In the genomic region with DNA sequence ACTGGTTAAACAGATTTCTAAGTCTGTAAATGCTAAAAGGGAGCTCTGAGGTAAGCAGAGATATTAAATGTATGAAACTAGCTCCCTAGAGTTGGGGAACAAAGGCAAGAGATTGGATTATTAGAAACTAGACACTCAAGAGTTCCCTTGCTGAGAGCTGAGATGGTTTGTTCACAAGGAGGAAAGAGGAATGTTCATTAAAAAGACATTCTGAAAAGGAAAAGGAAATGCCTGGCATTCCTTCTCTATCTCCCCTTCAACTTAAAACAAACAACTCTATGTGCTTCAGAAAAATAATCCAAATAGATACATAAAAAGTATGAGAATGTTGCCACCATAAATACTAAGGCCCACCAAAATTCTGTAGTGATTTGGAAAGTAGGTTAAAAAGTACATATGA, we compare ENCODE assay signal across 15 cellular contexts.
DNase-seq lines count a peak whose midpoint lies in the region; ATAC-seq and TF ChIP-seq lines count a peak whose summit lies in the region.
"Had no signal": no experiment of that assay in that cellular context is flagged by ENCODE, and none has a peak within 500 bp of the region (broad histone marks: within the 10 kb centered on the region; RNA-seq: fewer than 3 reads in every experiment).

No MANE protein-coding gene starts in this region.

- H3K79me1 ChIP-seq in mesendoderm (ENCODE audit: low read length), result no peaks in the 10 kb centered on the region

- H2BK5ac ChIP-seq in mesendoderm (ENCODE audit: low read length), result no peak overlapping the region

- H3K56ac ChIP-seq in mesendoderm (ENCODE audit: low read length), result no peak overlapping the region

- no peak overlapping the region for H2AK5ac ChIP-seq in mesendoderm (ENCODE audit: low read length)

- H3K27ac ChIP-seq in coronary artery (peak overlapping the region; percentile 64 to 78), mesendoderm (ENCODE audit: low read depth, low read length) (peak overlapping the region; percentile 65), tibial artery (peak overlapping the region in 1 of 2 donors; percentile 78)

- H3K4me3 ChIP-seq in coronary artery (no peak overlapping the region), mesendoderm (ENCODE audit: low read length) (no peak overlapping the region), tibial artery (no peak overlapping the region)
- H3K4me3 ChIP-seq: esophagus squamous epithelium, testis had no signal

- H3K27ac Mint-ChIP-seq in HFFc6, result peak overlapping the region; percentile 91
- H3K27ac Mint-ChIP-seq: activated CD8-positive, alpha-beta T cell treated with anti-CD3 and anti-CD28 coated beads, Interleukin-2, amount 10 ng/mL, durations not matched to agents 7 days and 5 days; activated naive CD8-positive, alpha-beta T cell treated with anti-CD3 and anti-CD28 coated beads, Interleukin-2, amount 10 ng/mL, durations not matched to agents 7 days and 5 days had no signal

- DNase-seq in A172 (ENCODE audit: low spot score), result peak; percentile 73
- DNase-seq in HFFc6, result peak; percentile 48
- DNase-seq in coronary artery (ENCODE audit: low spot score), result no peak
- DNase-seq in mesendoderm, result peak; percentile 89
- no peak for DNase-seq in tibial artery
- no peak for DNase-seq in stimulated activated CD4-positive, alpha-beta T cell treated with anti-CD3 and anti-CD28 coated beads, Interleukin-4, amount 100 ng/mL, for 1 hour
- no peak for DNase-seq in NCI-H1417 (lab: John Stamatoyannopoulos, UW)
- DNase-seq: activated CD8-positive, alpha-beta T cell treated with anti-CD3 and anti-CD28 coated beads, Interleukin-2, amount 10 ng/mL, durations not matched to agents 7 days and 5 days; activated naive CD8-positive, alpha-beta T cell treated with anti-CD3 and anti-CD28 coated beads, Interleukin-2, amount 10 ng/mL, durations not matched to agents 7 days and 5 days; esophagus squamous epithelium; Karpas-422; NCI-H446; T-helper 1 cell; testis had no signal

- no peaks in the 10 kb centered on the region for H3K27me3 Mint-ChIP-seq in HFFc6 (ENCODE audit: insufficient read depth)
- H3K27me3 Mint-ChIP-seq: activated naive CD8-positive, alpha-beta T cell treated with anti-CD3 and anti-CD28 coated beads, Interleukin-2, amount 10 ng/mL, durations not matched to agents 7 days and 5 days had no signal

- H3K79me2 ChIP-seq in mesendoderm (ENCODE audit: control insufficient read depth, insufficient read depth, low read length), result no peaks in the 10 kb centered on the region

- ATAC-seq in HG03354 (IDR thresholded peaks at IDR 0.05; ENCODE audit: poor library complexity, severe bottlenecking, unreplicated experiment), result no peak
- ATAC-seq: activated CD8-positive, alpha-beta T cell treated with anti-CD3 and anti-CD28 coated beads, Interleukin-2, amount 10 ng/mL, durations not matched to agents 7 days and 5 days had no signal

- H3K4me1 Mint-ChIP-seq in HFFc6 (ENCODE audit: low read depth), result peaks cover 74% of the 10 kb centered on the region

- H2BK15ac ChIP-seq in mesendoderm (replicated peaks; ENCODE audit: low read depth), result no peak overlapping the region

- H3K36me3 Mint-ChIP-seq in HFFc6 (ENCODE audit: low read depth), result peaks cover 11% of the 10 kb centered on the region

- no peak overlapping the region for H2BK120ac ChIP-seq in mesendoderm (ENCODE audit: low read depth, low read length)

- peak overlapping the region; percentile 62 for H3K4me3 Mint-ChIP-seq in HFFc6
- H3K4me3 Mint-ChIP-seq: activated CD8-positive, alpha-beta T cell treated with anti-CD3 and anti-CD28 coated beads, Interleukin-2, amount 10 ng/mL, durations not matched to agents 7 days and 5 days; activated naive CD8-positive, alpha-beta T cell treated with anti-CD3 and anti-CD28 coated beads, Interleukin-2, amount 10 ng/mL, durations not matched to agents 7 days and 5 days had no signal

- H3K18ac ChIP-seq in mesendoderm (ENCODE audit: low read length), result no peak overlapping the region

- H3K4me2 ChIP-seq in mesendoderm (ENCODE audit: low read length), result no peak overlapping the region

- no peak overlapping the region for H3K4ac ChIP-seq in mesendoderm (ENCODE audit: low read depth, low read length)

- TF ChIP-seq CTCF in HFFc6 (IDR thresholded peaks at IDR 0.05) (no peak), coronary artery (IDR thresholded peaks at IDR 0.05) (no peak), tibial artery (IDR thresholded peaks at IDR 0.05) (no peak)

- H3K9me3 Mint-ChIP-seq in HFFc6, result no peaks in the 10 kb centered on the region; the same call in 1 of the 2 replicates
- H3K9me3 Mint-ChIP-seq: activated naive CD8-positive, alpha-beta T cell treated with anti-CD3 and anti-CD28 coated beads, Interleukin-2, amount 10 ng/mL, durations not matched to agents 7 days and 5 days had no signal

- no peak overlapping the region for H4K5ac ChIP-seq in mesendoderm (ENCODE audit: low read length)

- no peak overlapping the region for H3K9ac ChIP-seq in mesendoderm (ENCODE audit: low read length)

- intact Hi-C loops in tibial artery (cut with DNase I; ENCODE audit: low total_unique reads), result loop anchor here (5.0 kb wide), 1 partner anchor 99 kb away; a partner anchor contains a TSS

- H3K23ac ChIP-seq in mesendoderm (ENCODE audit: low read length), result no peak overlapping the region

- H3K4me1 ChIP-seq in mesendoderm (ENCODE audit: control insufficient read depth, low read depth, low read length), result peaks cover 9% of the 10 kb centered on the region
- H3K4me1 ChIP-seq in tibial artery, result peaks cover 4 to 45% (median 20%) of the 10 kb centered on the region in 4 donors

- H3K36me3 ChIP-seq in mesendoderm (ENCODE audit: control insufficient read depth, insufficient read depth, low read length) (no peaks in the 10 kb centered on the region), tibial artery (no peaks in the 10 kb centered on the region)
- H3K36me3 ChIP-seq: esophagus squamous epithelium had no signal

- H3K9me3 ChIP-seq in tibial artery, result no peaks in the 10 kb centered on the region
- H3K9me3 ChIP-seq: esophagus squamous epithelium, testis had no signal

- no peaks in the 10 kb centered on the region for H3K27me3 ChIP-seq in mesendoderm (ENCODE audit: insufficient read depth, low read length, poor library complexity)
- no peaks in the 10 kb centered on the region for H3K27me3 ChIP-seq in tibial artery
- H3K27me3 ChIP-seq: esophagus squamous epithelium, testis had no signal

- no peak overlapping the region for H4K8ac ChIP-seq in mesendoderm (ENCODE audit: low read depth, low read length)

Comparison
In these comparisons a context has a peak if more than half of its experiments do, and no peak if none do; other contexts are left out.
1. DNase-seq: peak in A172 (single experiment), HFFc6 (single experiment) and mesendoderm (single experiment); none in coronary artery (single experiment), tibial artery (0 of 2), stimulated activated CD4-positive, alpha-beta T cell treated with anti-CD3 and anti-CD28 coated beads, Interleukin-4, amount 100 ng/mL, for 1 hour (single experiment) and NCI-H1417 (0 of 3).